ENCODE assay signal across 1 cellular context in the genomic region with DNA sequence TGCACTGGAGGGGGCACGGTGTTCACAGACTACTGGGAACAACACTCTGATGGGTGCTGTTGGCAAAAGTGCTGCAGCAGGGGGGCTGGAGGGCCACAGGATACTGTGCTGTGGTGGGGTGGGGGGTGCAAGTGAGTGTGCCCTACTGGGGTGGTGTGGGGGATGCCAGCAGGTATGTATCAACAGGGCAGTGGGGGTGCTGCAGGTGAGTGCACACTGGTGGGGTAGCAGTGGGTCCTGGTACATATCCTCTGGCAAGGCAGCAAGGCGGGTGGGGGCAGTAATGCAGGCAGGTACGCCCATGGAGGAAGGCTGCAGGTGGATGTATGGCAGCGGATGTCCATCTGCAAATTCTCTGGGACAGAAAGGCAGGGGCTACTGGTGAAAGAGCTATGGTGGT.
TF ChIP-seq lines count a peak whose summit lies in the region.

No MANE protein-coding gene starts in this region.

TF ChIP-seq in H1, 55 proteins besides CTCF, POLR2A, EP300 and RAD21:
- TF ChIP-seq YY1 (IDR thresholded peaks at IDR 0.05; ENCODE audit: low read depth, low read length) = no peak
- TF ChIP-seq EGR1 (IDR thresholded peaks at IDR 0.05; ENCODE audit: borderline replicate concordance, low read depth, low read length) = no peak
- no peak for TF ChIP-seq FOSL1 (IDR thresholded peaks at IDR 0.05; ENCODE audit: insufficient read depth, low read depth, low read length)
- no peak for TF ChIP-seq BRCA1 (IDR thresholded peaks at IDR 0.05; ENCODE audit: low read depth, low read length)
- TF ChIP-seq E2F6 (IDR thresholded peaks at IDR 0.05) = no peak
- no peak for TF ChIP-seq KDM1A (IDR thresholded peaks at IDR 0.05; ENCODE audit: borderline replicate concordance, low read length)
- no peak for TF ChIP-seq CHD7 (IDR thresholded peaks at IDR 0.05; ENCODE audit: insufficient replicate concordance, low read length)
- no peak for TF ChIP-seq RNF2 (IDR thresholded peaks at IDR 0.05; ENCODE audit: borderline replicate concordance, low read depth, low read length, missing control alignments, poor library complexity, severe bottlenecking)
- TF ChIP-seq ATF3 (IDR thresholded peaks at IDR 0.05; ENCODE audit: insufficient read depth, low read depth, low read length) = no peak
- no peak for TF ChIP-seq CREB1 (IDR thresholded peaks at IDR 0.05)
- no peak for TF ChIP-seq CBX8 (IDR thresholded peaks at IDR 0.05; ENCODE audit: borderline replicate concordance, low read depth, low read length)
- no peak for TF ChIP-seq GABPA (IDR thresholded peaks at IDR 0.05; ENCODE audit: borderline replicate concordance, insufficient read depth, low read length)
- TF ChIP-seq TEAD4 (IDR thresholded peaks at IDR 0.05; ENCODE audit: low read depth, low read length) = no peak
- no peak for TF ChIP-seq NRF1 (IDR thresholded peaks at IDR 0.05; ENCODE audit: low read depth, low read length)
- TF ChIP-seq SP1 (IDR thresholded peaks at IDR 0.05; ENCODE audit: low read depth, low read length) = no peak
